In the genomic region with DNA sequence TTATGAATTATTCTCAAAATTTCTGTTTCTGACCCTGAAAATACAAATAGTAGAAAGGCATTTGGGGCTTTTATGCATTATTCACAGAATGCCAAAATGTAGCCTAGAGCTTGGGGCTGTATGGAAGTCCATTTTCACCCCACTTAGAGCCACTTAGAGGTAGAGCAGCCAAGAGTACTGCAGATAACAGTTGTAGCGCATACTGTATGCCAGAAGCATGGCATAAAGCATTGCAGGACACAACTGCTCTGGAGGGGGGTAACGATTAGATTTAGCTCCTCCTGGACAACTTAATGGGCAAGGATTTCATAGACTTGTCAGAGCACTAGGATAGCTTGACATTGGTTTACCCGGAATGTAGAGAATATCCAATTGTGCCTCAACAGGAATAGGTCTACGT, we compare ENCODE assay signal across 19 cellular contexts. TPM values are rescaled to one million over a fixed set of nuclear protein-coding genes. Genes with fewer than 3 reads are reported as not detected.
A peak's percentile ranks its signal among the peaks of the same experiment; 100 is the strongest.
DNase-seq lines count a peak whose midpoint lies in the region; ATAC-seq, FAIRE-seq and TF ChIP-seq lines count a peak whose summit lies in the region.
"Had no signal": no experiment of that assay in that cellular context is flagged by ENCODE, and none has a peak within 500 bp of the region (broad histone marks: within the 10 kb centered on the region; RNA-seq: fewer than 3 reads in every experiment).

No MANE protein-coding gene starts in this region.

- no peak for TF ChIP-seq POLR2A in heart left ventricle (IDR thresholded peaks at IDR 0.05)

- H4K20me1 ChIP-seq in SK-N-SH (ENCODE audit: insufficient read depth): no peaks in the 10 kb centered on the region
- H4K20me1 ChIP-seq: BLaER1 had no signal

- no peaks in the 10 kb centered on the region for H3K36me3 ChIP-seq in SK-N-SH (replicated peaks in 1 of 2; ENCODE audit: control insufficient read depth in 1 of 2, insufficient read depth in 2 of 2, low read length in 1 of 2)
- peaks cover 8% of the 10 kb centered on the region; the same call in 1 of the 2 replicates for H3K36me3 ChIP-seq in BE2C
- H3K36me3 ChIP-seq in heart left ventricle: no peaks in the 10 kb centered on the region
- H3K36me3 ChIP-seq in small intestine (ENCODE audit: control insufficient read depth in 2 of 2, insufficient read depth in 2 of 2, low read length in 2 of 2): no peaks in the 10 kb centered on the region
- H3K36me3 ChIP-seq: BLaER1 had no signal

- peaks cover 2% of the 10 kb centered on the region; the same call in 1 of the 2 replicates for H3K79me2 ChIP-seq in SK-N-SH (ENCODE audit: insufficient read depth)

- no peak for FAIRE-seq in small intestine (lab: Jason Lieb, UNC)
- FAIRE-seq: A549, HTR-8/SVneo had no signal

- TF ChIP-seq EP300 in SK-N-SH (IDR thresholded peaks at IDR 0.05; ENCODE audit: borderline replicate concordance in 1 of 2, low read depth in 1 of 2, low read length in 1 of 2): no peak

- CTCF ChIA-PET in SK-N-SH (lab: Yijun Ruan, JAX): interaction anchor here (0.7 to 1.3 kb wide), 2 partner anchors 16 to 37 kb away, joined by 3 to 4 read pairs; partner anchors contain the start of genes FKBP15 and SLC31A1

- peak; percentile 65 for DNase-seq in SK-N-SH
- DNase-seq in BE2C: peak; percentile 18
- no peak for DNase-seq in heart left ventricle
- DNase-seq in left ventricle myocardium superior: no peak
- DNase-seq in activated CD4-positive, CD25-positive, alpha-beta regulatory T cell treated with anti-CD3 and anti-CD28 coated beads, Interleukin-2, amount 50 U/mL, for 72 hours: no peak
- DNase-seq in small intestine: no peak
- no peak for DNase-seq in NCI-H446 treated with DMSO at 0.1 percent for 48 hours (lab: John Stamatoyannopoulos, UW)
- DNase-seq: AML-193; Calu3; CD8-positive, alpha-beta T cell; DMS79 treated with DMSO at 0.1 percent for 48 hours; GF-D8; HCEC 1CT had no signal

- no peaks in the 10 kb centered on the region for H3K9me2 ChIP-seq in SK-N-SH

- H3K9ac ChIP-seq in SK-N-SH: no peak overlapping the region
- H3K9ac ChIP-seq: BLaER1 had no signal

- H3K4me3 ChIP-seq in SK-N-SH (ENCODE audit: low read depth in 2 of 2, low read length in 1 of 2) (no peak overlapping the region), BE2C (ENCODE audit: low read depth, low read length) (no peak overlapping the region), heart left ventricle (no peak overlapping the region), small intestine (ENCODE audit: low read depth in 1 of 2, low read length in 2 of 2) (no peak overlapping the region)
- H3K4me3 ChIP-seq: A549, BLaER1, GM23338 had no signal

- no peak for TF ChIP-seq CTCF in SK-N-SH (IDR thresholded peaks at IDR 0.05)
- TF ChIP-seq CTCF in BE2C (IDR thresholded peaks at IDR 0.05; ENCODE audit: low read depth, low read length): no peak
- no peak for TF ChIP-seq CTCF in heart left ventricle (IDR thresholded peaks at IDR 0.05)

- H3K27ac ChIP-seq in SK-N-SH (ENCODE audit: low read depth in 2 of 2, low read length in 1 of 2): peak overlapping the region in 1 of 2 experiments; percentile 71; a peak in 1 of 4 replicates
- H3K27ac ChIP-seq in heart left ventricle: peak overlapping the region in 1 of 12 donors; percentile 23
- no peak overlapping the region for H3K27ac ChIP-seq in small intestine (ENCODE audit: low read depth in 1 of 2, low read length in 1 of 2)
- H3K27ac ChIP-seq: 22Rv1, A549, BLaER1 had no signal

- H3F3A ChIP-seq in SK-N-SH (replicated peaks; ENCODE audit: insufficient read depth): no peaks in the 10 kb centered on the region

- no peak overlapping the region for H3K4me2 ChIP-seq in SK-N-SH
- H3K4me2 ChIP-seq: A549, BLaER1, GM23338 had no signal

- POLR2A ChIA-PET in SK-N-SH (lab: Yijun Ruan, JAX): interaction anchor here (1.1 kb wide), 1 partner anchor 38 kb away, joined by 3 read pairs; the partner anchor contains the start of gene CDC26

- ATAC-seq in SK-N-SH treated with all-trans-retinoic acid at 6 μM for 48 hours (no peak), heart left ventricle (peak; percentile 81 to 91 (median 89)), left ventricle myocardium superior (peak; percentile 94)
- ATAC-seq: A549; CD8-positive, alpha-beta T cell; GM23338 had no signal

- H3K9me3 ChIP-seq in SK-N-SH: no peaks in the 10 kb centered on the region
- H3K9me3 ChIP-seq in BE2C: no peaks in the 10 kb centered on the region
- no peaks in the 10 kb centered on the region for H3K9me3 ChIP-seq in heart left ventricle
- no peaks in the 10 kb centered on the region for H3K9me3 ChIP-seq in small intestine (ENCODE audit: control insufficient read depth, low read depth)
- H3K9me3 ChIP-seq: A549, BLaER1 had no signal

- no peak for TF ChIP-seq RAD21 in SK-N-SH (IDR thresholded peaks at IDR 0.05; ENCODE audit: low read length)

- peaks cover 0 to 6% of the 10 kb centered on the region in 2 experiments; a peak in 3 of 4 replicates for H3K4me1 ChIP-seq in SK-N-SH (ENCODE audit: control insufficient read depth in 1 of 2, insufficient read depth in 2 of 2, low read depth in 1 of 2, low read length in 1 of 2)
- peaks cover 8% of the 10 kb centered on the region for H3K4me1 ChIP-seq in BE2C
- peaks cover 0 to 50% (median 19%) of the 10 kb centered on the region in 12 donors for H3K4me1 ChIP-seq in heart left ventricle
- H3K4me1 ChIP-seq in small intestine (ENCODE audit: control insufficient read depth in 2 of 2, insufficient read depth in 1 of 2, low read depth in 1 of 2, low read length in 1 of 2): no peaks in the 10 kb centered on the region
- H3K4me1 ChIP-seq: A549 had no signal

- WGBS in SK-N-SH (ENCODE audit: low lambda C conversion rate): 83% methylated on average over 4 of the region's 4 CpGs
- WGBS in heart left ventricle, 4 donors: 43 to 64% (median 59%) methylated on average over 4 of the region's 4 CpGs
- 89 to 92% (median 90%) methylated on average over 4 of the region's 4 CpGs for WGBS in small intestine, 3 donors

- no peak overlapping the region for H2AFZ ChIP-seq in SK-N-SH (ENCODE audit: low read depth)
- H2AFZ ChIP-seq: GM23338 had no signal

- no peaks in the 10 kb centered on the region for H3K27me3 ChIP-seq in SK-N-SH (ENCODE audit: insufficient read depth)
- no peaks in the 10 kb centered on the region for H3K27me3 ChIP-seq in BE2C
- H3K27me3 ChIP-seq in heart left ventricle: no peaks in the 10 kb centered on the region
- no peaks in the 10 kb centered on the region for H3K27me3 ChIP-seq in small intestine (ENCODE audit: control insufficient read depth in 2 of 2, insufficient read depth in 2 of 2, low read length in 2 of 2)
- H3K27me3 ChIP-seq: BLaER1 had no signal

- intact Hi-C loops in heart left ventricle (cut with DNase I): no loop called here
- intact Hi-C loops in left ventricle myocardium superior (cut with micrococcal nuclease): no loop called here

TF ChIP-seq in SK-N-SH, 30 proteins besides CTCF, POLR2A, EP300 and RAD21:
- peak; percentile 52; the same call in 1 of the 2 replicates for TF ChIP-seq MXI1 (IDR thresholded peaks at IDR 0.05; ENCODE audit: low read depth, low read length)
- no peak for TF ChIP-seq JUND (IDR thresholded peaks at IDR 0.05)
- peak; percentile 35 for TF ChIP-seq GATA2 (CRISPR knock-in tag; IDR thresholded peaks at IDR 0.05)
TF ChIP-seq in SK-N-SH: peak in this region for 2.

TF ChIP-seq in SK-N-SH treated with all-trans-retinoic acid at 6 μM for 48 hours, 23 proteins besides CTCF, POLR2A, EP300 and RAD21:
- TF ChIP-seq TOX (CRISPR knock-in tag; IDR thresholded peaks at IDR 0.05; ENCODE audit: borderline replicate concordance) (no peak), RARB (CRISPR knock-in tag; IDR thresholded peaks at IDR 0.05) (no peak), ZNF8 (CRISPR knock-in tag; IDR thresholded peaks at IDR 0.05) (no peak), ESRRG (CRISPR knock-in tag; IDR thresholded peaks at IDR 0.05) (no peak), CSDC2 (CRISPR knock-in tag; IDR thresholded peaks at IDR 0.05) (no peak), ZC3H10 (CRISPR knock-in tag; IDR thresholded peaks at IDR 0.05) (no peak), ZFP3 (CRISPR knock-in tag; IDR thresholded peaks at IDR 0.05) (no peak), GLIS3 (CRISPR knock-in tag; IDR thresholded peaks at IDR 0.05) (no peak)
TF ChIP-seq in SK-N-SH treated with all-trans-retinoic acid at 6 μM for 48 hours: peak in this region for 0.

RNA-seq across cellular contexts. Expression of gene SLC31A1, which starts 15.7 kb away (rescaled TPM):
- polyA plus RNA-seq in SK-N-SH (2012; rRNA removed) (7.7 and 11.2 TPM in 2 replicates), heart left ventricle (10 to 100 TPM in 1 of 2 donors, 1 to 10 TPM in 1; 4.2 to 22.3 TPM), small intestine (10 to 100 TPM; 27.5 to 40.6 (median 30.8) TPM)
- 10.7 and 11.0 TPM in 2 replicates for polyA plus RNA-seq in SK-N-SH (2012; cell fraction: cytosol; rRNA removed)
- polyA plus RNA-seq in SK-N-SH (2012; cell fraction: nucleus; rRNA removed): 2.0 and 4.6 TPM in 2 replicates
- 28.9 TPM for polyA plus RNA-seq in BE2C (2012; ENCODE audit: insufficient read depth, insufficient read length, low read depth)
- total RNA-seq in heart left ventricle (10 to 100 TPM in 6 of 9 donors, 1 to 10 TPM in 3; 7.9 to 18.2 (median 10.7) TPM), left ventricle myocardium superior (11.4 TPM)

RNA-seq across cellular contexts. Expression of gene FKBP15, which starts 15.9 kb away (rescaled TPM):
- polyA plus RNA-seq in SK-N-SH (2012; rRNA removed) (13.9 and 17.6 TPM in 2 replicates), heart left ventricle (10 to 100 TPM in 1 of 2 donors, 1 to 10 TPM in 1; 9.9 to 16.1 TPM), small intestine (10 to 100 TPM in 1 of 3 donors, 1 to 10 TPM in 2; 6.5 to 11.9 (median 7.2) TPM)
- polyA plus RNA-seq in SK-N-SH (2012; cell fraction: cytosol; rRNA removed): 10.1 and 11.5 TPM in 2 replicates
- polyA plus RNA-seq in SK-N-SH (2012; cell fraction: nucleus; rRNA removed): 29.8 and 36.0 TPM in 2 replicates
- 19.7 TPM for polyA plus RNA-seq in BE2C (2012; ENCODE audit: insufficient read depth, insufficient read length, low read depth)
- total RNA-seq in heart left ventricle (10 to 100 TPM; 15.8 to 45.5 (median 18.7) TPM), left ventricle myocardium superior (21.4 TPM)

RNA-seq across cellular contexts. Expression of gene CDC26, which starts 38.3 kb away (rescaled TPM):
- polyA plus RNA-seq in SK-N-SH (2012; rRNA removed): 29.6 and 31.0 TPM in 2 replicates
- 42.2 and 73.5 TPM in 2 replicates for polyA plus RNA-seq in SK-N-SH (2012; cell fraction: cytosol; rRNA removed)
- 15.6 and 18.9 TPM in 2 replicates for polyA plus RNA-seq in SK-N-SH (2012; cell fraction: nucleus; rRNA removed)
- polyA plus RNA-seq in BE2C (2012; ENCODE audit: insufficient read depth, insufficient read length, low read depth): 40.2 TPM
- total RNA-seq in heart left ventricle: 10 to 100 TPM; 22.3 to 39.4 (median 34.4) TPM
- polyA plus RNA-seq in heart left ventricle: 10 to 100 TPM; 44.9 to 46.0 TPM
- 34.9 TPM for total RNA-seq in left ventricle myocardium superior
- 10 to 100 TPM; 33.4 to 77.0 (median 69.1) TPM for polyA plus RNA-seq in small intestine

RNA-seq across cellular contexts. Expression of gene PRPF4, which starts 38.4 kb away (rescaled TPM):
- polyA plus RNA-seq in SK-N-SH (2012; rRNA removed) (22.5 and 23.2 TPM in 2 replicates), heart left ventricle (10 to 100 TPM in 1 of 2 donors, 1 to 10 TPM in 1; 5.1 to 24.6 TPM), small intestine (10 to 100 TPM in 1 of 3 donors, 1 to 10 TPM in 2; 7.6 to 14.0 (median 8.5) TPM)
- 27.4 and 27.9 TPM in 2 replicates for polyA plus RNA-seq in SK-N-SH (2012; cell fraction: cytosol; rRNA removed)
- 17.7 and 22.0 TPM in 2 replicates for polyA plus RNA-seq in SK-N-SH (2012; cell fraction: nucleus; rRNA removed)
- 75.8 TPM for polyA plus RNA-seq in BE2C (2012; ENCODE audit: insufficient read depth, insufficient read length, low read depth)
- total RNA-seq in heart left ventricle (10 to 100 TPM; 10.4 to 15.0 (median 13.8) TPM), left ventricle myocardium superior (11.7 TPM)

Comparison
In these comparisons a context has a peak if more than half of its experiments do, and no peak if none do; other contexts are left out.
1. DNase-seq: peak in SK-N-SH (single experiment) and BE2C (single experiment); none in heart left ventricle (0 of 5), left ventricle myocardium superior (single experiment), activated CD4-positive, CD25-positive, alpha-beta regulatory T cell treated with anti-CD3 and anti-CD28 coated beads, Interleukin-2, amount 50 U/mL, for 72 hours (single experiment), small intestine (single experiment) and NCI-H446 treated with DMSO at 0.1 percent for 48 hours (single experiment).